26 cellular contexts compared by ENCODE assay signal in the genomic region with DNA sequence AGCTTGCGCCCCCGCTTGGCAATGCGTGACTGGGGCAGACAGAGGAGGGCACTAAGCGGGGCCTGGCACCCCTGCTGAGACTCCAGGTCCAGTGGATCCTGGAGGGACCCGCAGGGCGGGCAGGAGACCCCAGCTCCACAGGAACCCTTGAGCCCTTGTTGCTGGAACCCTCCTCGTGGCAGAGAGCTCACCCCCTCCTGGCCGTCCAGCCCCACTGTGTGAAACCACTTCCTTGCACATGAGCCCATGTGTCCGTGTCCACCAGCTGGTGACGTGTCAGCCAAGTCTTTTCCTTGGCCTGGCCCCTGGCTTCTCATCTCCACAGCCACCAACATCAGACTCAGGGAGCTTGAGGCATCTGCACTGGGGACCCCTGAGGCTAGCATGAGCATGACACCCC. TPM values are rescaled to one million over a fixed set of nuclear protein-coding genes. Genes with fewer than 3 reads are reported as not detected.
A peak's percentile ranks its signal among the peaks of the same experiment; 100 is the strongest.
DNase-seq lines count a peak whose midpoint lies in the region; ATAC-seq and TF ChIP-seq lines count a peak whose summit lies in the region.
"Had no signal": no experiment of that assay in that cellular context is flagged by ENCODE, and none has a peak within 500 bp of the region (broad histone marks: within the 10 kb centered on the region; RNA-seq: fewer than 3 reads in every experiment).

No MANE protein-coding gene starts in this region.

- H3K27me3 Mint-ChIP-seq in CD8-positive, alpha-beta memory T cell: no peaks in the 10 kb centered on the region
- no peaks in the 10 kb centered on the region for H3K27me3 Mint-ChIP-seq in activated T-helper 17 cell treated with anti-CD3 and anti-CD28 coated beads, Interleukin-2, amount 50 U/mL, for 72 hours
- peaks cover 0 to 7% (median 0%) of the 10 kb centered on the region in 3 donors for H3K27me3 Mint-ChIP-seq in immature natural killer cell (ENCODE audit: low read depth in 3 of 3)
- H3K27me3 Mint-ChIP-seq in stimulated activated memory B cell treated with anti-CD40 and anti-IgM and Interleukin-4, amounts not matched to agents 10 μg/mL and 1 μg/mL and 100 μg/mL, for 72 hours: no peaks in the 10 kb centered on the region
- H3K27me3 Mint-ChIP-seq: activated CD4-positive, alpha-beta T cell treated with anti-CD3 and anti-CD28 coated beads for 36 hours; activated naive CD4-positive, alpha-beta T cell treated with anti-CD3 and anti-CD28 coated beads, Interleukin-2, amount 10 ng/mL, durations not matched to agents 7 days and 5 days had no signal

- CTCF ChIA-PET in CD8-positive, alpha-beta memory T cell (lab: Charles Lee): interaction anchor here (1.0 to 6.0 kb wide), 8 partner anchors 10 to 105 kb away, joined by 4 to 108 read pairs (median 11); a partner anchor contains a TSS
- CTCF ChIA-PET in PC-3 (lab: Charles Lee): interaction anchor here (0.8 kb wide), 1 partner anchor 128 kb away, joined by 3 read pairs; no protein-coding TSS in a partner anchor

- H3K27ac Mint-ChIP-seq in CD8-positive, alpha-beta memory T cell: peak overlapping the region in 7 of 8 donors; percentile 6 to 96 (median 76)
- H3K27ac Mint-ChIP-seq in activated T-helper 17 cell treated with anti-CD3 and anti-CD28 coated beads, Interleukin-2, amount 50 U/mL, for 72 hours: peak overlapping the region; percentile 17
- peak overlapping the region; percentile 51 to 91 (median 73) for H3K27ac Mint-ChIP-seq in immature natural killer cell
- peak overlapping the region; percentile 63 for H3K27ac Mint-ChIP-seq in stimulated activated memory B cell treated with anti-CD40 and anti-IgM and Interleukin-4, amounts not matched to agents 10 μg/mL and 1 μg/mL and 100 μg/mL, for 72 hours

- H3K4me1 Mint-ChIP-seq in CD8-positive, alpha-beta memory T cell: peaks cover 32 to 78% (median 34%) of the 10 kb centered on the region in 3 donors
- peaks cover 17% of the 10 kb centered on the region for H3K4me1 Mint-ChIP-seq in activated T-helper 17 cell treated with anti-CD3 and anti-CD28 coated beads, Interleukin-2, amount 50 U/mL, for 72 hours
- H3K4me1 Mint-ChIP-seq in immature natural killer cell: peaks cover 46 to 65% of the 10 kb centered on the region in 2 donors
- peaks cover 46% of the 10 kb centered on the region for H3K4me1 Mint-ChIP-seq in stimulated activated memory B cell treated with anti-CD40 and anti-IgM and Interleukin-4, amounts not matched to agents 10 μg/mL and 1 μg/mL and 100 μg/mL, for 72 hours

- TF ChIP-seq CTCF in PC-3 (conservative IDR thresholded peaks at IDR 0.05; ENCODE audit: low read depth, low read length): no peak

- H3K4me3 ChIP-seq in CD8-positive, alpha-beta memory T cell (ENCODE audit: low read length): no peak overlapping the region
- H3K4me3 ChIP-seq in PC-3 (ENCODE audit: low read length): no peak overlapping the region
- H3K4me3 ChIP-seq: GM12878, SK-N-MC, spleen had no signal

- H3K9ac ChIP-seq in PC-3 (ENCODE audit: low read length): no peak overlapping the region
- H3K9ac ChIP-seq: parathyroid adenoma had no signal

- no peak overlapping the region for H3K4me3 Mint-ChIP-seq in CD8-positive, alpha-beta memory T cell
- H3K4me3 Mint-ChIP-seq in activated T-helper 17 cell treated with anti-CD3 and anti-CD28 coated beads, Interleukin-2, amount 50 U/mL, for 72 hours: no peak overlapping the region
- H3K4me3 Mint-ChIP-seq in immature natural killer cell: no peak overlapping the region
- no peak overlapping the region for H3K4me3 Mint-ChIP-seq in stimulated activated memory B cell treated with anti-CD40 and anti-IgM and Interleukin-4, amounts not matched to agents 10 μg/mL and 1 μg/mL and 100 μg/mL, for 72 hours
- H3K4me3 Mint-ChIP-seq: activated CD4-positive, alpha-beta T cell treated with anti-CD3 and anti-CD28 coated beads for 36 hours; activated naive CD4-positive, alpha-beta T cell treated with anti-CD3 and anti-CD28 coated beads, Interleukin-2, amount 10 ng/mL, durations not matched to agents 7 days and 5 days; neural crest cell; T-helper 1 cell treated with Interleukin-12 subunit alpha and Interleukin-12 subunit beta and Interleukin-4 antibody, amounts not matched to agents 30 μg/mL and 1 μg/mL, for 36 hours had no signal

- H3K36me3 Mint-ChIP-seq in CD8-positive, alpha-beta memory T cell: peaks cover 0 to 83% (median 2%) of the 10 kb centered on the region in 3 donors
- peaks cover 60% of the 10 kb centered on the region for H3K36me3 Mint-ChIP-seq in activated T-helper 17 cell treated with anti-CD3 and anti-CD28 coated beads, Interleukin-2, amount 50 U/mL, for 72 hours (ENCODE audit: low read depth)
- peaks cover 0 to 7% (median 0%) of the 10 kb centered on the region in 3 donors for H3K36me3 Mint-ChIP-seq in immature natural killer cell
- H3K36me3 Mint-ChIP-seq in stimulated activated memory B cell treated with anti-CD40 and anti-IgM and Interleukin-4, amounts not matched to agents 10 μg/mL and 1 μg/mL and 100 μg/mL, for 72 hours: peaks cover 45% of the 10 kb centered on the region

- H3K79me2 ChIP-seq in PC-3 (ENCODE audit: low read length): no peaks in the 10 kb centered on the region

- H3K36me3 ChIP-seq in CD8-positive, alpha-beta memory T cell (ENCODE audit: insufficient read depth, low read length): peaks cover 10% of the 10 kb centered on the region
- H3K36me3 ChIP-seq in PC-3 (ENCODE audit: low read depth, low read length): no peaks in the 10 kb centered on the region; the same call in 1 of the 2 replicates

- no peak for ATAC-seq in activated T-helper 17 cell treated with anti-CD3 and anti-CD28 coated beads, Interleukin-2, amount 50 U/mL, for 72 hours (replicated peaks)
- no peak for ATAC-seq in stimulated activated memory B cell treated with anti-CD40 and anti-IgM and Interleukin-4, amounts not matched to agents 10 μg/mL and 1 μg/mL and 100 μg/mL, for 72 hours
- no peak for ATAC-seq in HG03460 (IDR thresholded peaks at IDR 0.05; ENCODE audit: unreplicated experiment)
- ATAC-seq in PC-3: no peak
- ATAC-seq: activated CD4-positive, alpha-beta T cell treated with anti-CD3 and anti-CD28 coated beads for 36 hours; GM12878; left ventricle myocardium superior; right cardiac atrium had no signal

- no peaks in the 10 kb centered on the region for H4K20me1 ChIP-seq in PC-3 (ENCODE audit: low read length)

- no peaks in the 10 kb centered on the region for H3K9me3 Mint-ChIP-seq in CD8-positive, alpha-beta memory T cell
- H3K9me3 Mint-ChIP-seq in activated T-helper 17 cell treated with anti-CD3 and anti-CD28 coated beads, Interleukin-2, amount 50 U/mL, for 72 hours: no peaks in the 10 kb centered on the region
- no peaks in the 10 kb centered on the region for H3K9me3 Mint-ChIP-seq in immature natural killer cell
- no peaks in the 10 kb centered on the region for H3K9me3 Mint-ChIP-seq in stimulated activated memory B cell treated with anti-CD40 and anti-IgM and Interleukin-4, amounts not matched to agents 10 μg/mL and 1 μg/mL and 100 μg/mL, for 72 hours
- H3K9me3 Mint-ChIP-seq: activated naive CD4-positive, alpha-beta T cell treated with anti-CD3 and anti-CD28 coated beads, Interleukin-2, amount 10 ng/mL, durations not matched to agents 7 days and 5 days; neural crest cell; T-helper 1 cell treated with Interleukin-12 subunit alpha and Interleukin-12 subunit beta and Interleukin-4 antibody, amounts not matched to agents 30 μg/mL and 1 μg/mL, for 36 hours had no signal

- H3K4me2 ChIP-seq in PC-3 (ENCODE audit: low read length): no peak overlapping the region

- H3K9me3 ChIP-seq in CD8-positive, alpha-beta memory T cell (ENCODE audit: low read length): no peaks in the 10 kb centered on the region
- no peaks in the 10 kb centered on the region for H3K9me3 ChIP-seq in PC-3 (ENCODE audit: low read length)
- H3K9me3 ChIP-seq: spleen had no signal

- no peak overlapping the region for H3K27ac ChIP-seq in CD8-positive, alpha-beta memory T cell (ENCODE audit: low read depth, low read length)
- H3K27ac ChIP-seq in PC-3 (ENCODE audit: low read length): no peak overlapping the region
- H3K27ac ChIP-seq: C4-2B, parathyroid adenoma, SK-N-MC had no signal

- BruUV-seq in PC-3 (replicated peaks; lab: Mats Ljungman, UMichigan): no TSS peak

- DNase-seq in CD8-positive, alpha-beta memory T cell: no peak
- DNase-seq in immature natural killer cell: no peak
- no peak for DNase-seq in activated CD8-positive, alpha-beta memory T cell treated with anti-CD3 and anti-CD28 coated beads, Interleukin-2, amount 50 U/mL, for 4 hours
- no peak for DNase-seq in effector CD8-positive, alpha-beta T cell (lab: John Stamatoyannopoulos, UW)
- DNase-seq in PC-3: no peak
- DNase-seq: activated CD4-positive, alpha-beta T cell treated with anti-CD3 and anti-CD28 coated beads for 36 hours; activated naive CD4-positive, alpha-beta T cell treated with anti-CD3 and anti-CD28 coated beads, Interleukin-2, amount 10 ng/mL, durations not matched to agents 7 days and 5 days; central memory CD4-positive, alpha-beta T cell; EL; Karpas-422; left ventricle myocardium superior; midbrain; NCI-H1436; NCI-H2107; NCI-H446; spleen had no signal

- H2AFZ ChIP-seq in PC-3 (ENCODE audit: low read length): no peak overlapping the region
- H2AFZ ChIP-seq: parathyroid adenoma had no signal

- POLR2A ChIA-PET in CD8-positive, alpha-beta memory T cell (lab: Charles Lee): interaction anchor here (1.8 kb wide), 1 partner anchor 12 kb away, joined by 8 read pairs; no protein-coding TSS in a partner anchor
- POLR2A ChIA-PET in PC-3 (lab: Charles Lee; ENCODE audit: unreplicated experiment): no interaction called here

- no peaks in the 10 kb centered on the region for H3K27me3 ChIP-seq in CD8-positive, alpha-beta memory T cell (ENCODE audit: insufficient read depth, low read length, poor library complexity, severe bottlenecking)
- no peaks in the 10 kb centered on the region for H3K27me3 ChIP-seq in PC-3 (ENCODE audit: low read length)
- H3K27me3 ChIP-seq: spleen had no signal

- intact Hi-C loops in PC-3 (cut with micrococcal nuclease): no loop called here

- peaks cover 17% of the 10 kb centered on the region for H3K4me1 ChIP-seq in CD8-positive, alpha-beta memory T cell (ENCODE audit: insufficient read depth, low read length)
- peaks cover 17% of the 10 kb centered on the region for H3K4me1 ChIP-seq in PC-3 (ENCODE audit: insufficient read depth, low read length)

- no peaks in the 10 kb centered on the region for H3F3A ChIP-seq in PC-3 (ENCODE audit: low read length, unreplicated experiment)

- H3K9me2 ChIP-seq in PC-3 (replicated peaks; ENCODE audit: low read length): no peaks in the 10 kb centered on the region

RNA-seq across cellular contexts. Expression of a gene that starts 38.0 kb away (rescaled TPM):
- 10 to 100 TPM; 84.9 to 87.3 TPM for total RNA-seq in CD8-positive, alpha-beta memory T cell
- 163 TPM for polyA plus RNA-seq in CD8-positive, alpha-beta memory T cell
- 100 to 1,000 TPM in 1 of 2 donors, 10 to 100 TPM in 1; 84.0 to 110 TPM for total RNA-seq in activated T-helper 17 cell treated with anti-CD3 and anti-CD28 coated beads, Interleukin-2, amount 50 U/mL, for 72 hours
- 100 to 1,000 TPM; 110 to 169 (median 167) TPM for polyA plus RNA-seq in immature natural killer cell
- total RNA-seq in PC-3 (2014; rRNA removed): 58.9 and 77.5 TPM in 2 replicates

Comparison
In these comparisons a context has a peak if more than half of its experiments do, and no peak if none do; other contexts are left out.
1. H3K27ac Mint-ChIP-seq: peak in every context shown above with its lines; median percentile 76 in CD8-positive, alpha-beta memory T cell; 73 in immature natural killer cell; 63 in stimulated activated memory B cell treated with anti-CD40 and anti-IgM and Interleukin-4, amounts not matched to agents 10 μg/mL and 1 μg/mL and 100 μg/mL, for 72 hours; 17 in activated T-helper 17 cell treated with anti-CD3 and anti-CD28 coated beads, Interleukin-2, amount 50 U/mL, for 72 hours.